In the genomic region with DNA sequence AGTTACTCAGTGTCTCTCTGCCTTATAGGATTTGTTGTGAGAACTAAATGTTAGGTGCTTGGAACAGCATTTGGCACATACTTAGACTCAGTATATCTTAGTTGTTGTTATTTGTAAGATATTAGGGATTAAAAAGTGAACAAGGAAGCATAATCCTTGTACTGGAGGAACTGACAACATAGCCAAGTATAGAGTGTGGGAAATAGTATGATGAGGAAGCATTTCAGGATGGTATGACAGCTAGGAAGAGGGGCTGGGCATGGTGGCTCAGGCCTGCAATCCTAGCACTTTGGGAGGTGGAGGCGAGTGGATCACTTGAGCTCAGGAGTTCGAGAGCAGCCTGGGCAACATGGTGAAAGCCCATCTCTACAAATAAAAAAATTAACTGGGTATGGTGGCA, we compare ENCODE assay signal across 26 cellular contexts. TPM values are rescaled to one million over a fixed set of nuclear protein-coding genes. Genes with fewer than 3 reads are reported as not detected.
DNase-seq lines count a peak whose midpoint lies in the region; ATAC-seq, FAIRE-seq and TF ChIP-seq lines count a peak whose summit lies in the region.
"Had no signal": no experiment of that assay in that cellular context is flagged by ENCODE, and none has a peak within 500 bp of the region (broad histone marks: within the 10 kb centered on the region; RNA-seq: fewer than 3 reads in every experiment).

No MANE protein-coding gene starts in this region.

- no peak for FAIRE-seq in kidney (lab: Jason Lieb, UNC)
- FAIRE-seq: A204.1, frontal cortex had no signal

- TF ChIP-seq CTCF in left ventricle myocardium inferior (IDR thresholded peaks at IDR 0.05; ENCODE audit: borderline replicate concordance) (no peak), heart left ventricle (IDR thresholded peaks at IDR 0.05) (no peak), kidney (IDR thresholded peaks at IDR 0.05; ENCODE audit: borderline replicate concordance, extremely low read depth, insufficient read depth) (no peak), stomach (IDR thresholded peaks at IDR 0.05) (no peak)

- peaks cover 8% of the 10 kb centered on the region for H3K27me3 ChIP-seq in left ventricle myocardium inferior (ENCODE audit: low read depth)
- H3K27me3 ChIP-seq in heart left ventricle = no peaks in the 10 kb centered on the region
- H3K27me3 ChIP-seq in stomach = no peaks in the 10 kb centered on the region
- H3K27me3 ChIP-seq: suprapubic skin, uterus had no signal

- DNase-seq in left ventricle myocardium inferior (no peak), heart left ventricle (no peak), amniotic epithelial cell (ENCODE audit: low read depth) (peak; percentile 53), kidney (no peak), stomach (no peak), T-helper 2 cell (no peak), SKM-1 treated with dmso at 0.1 percent for 144 hours (lab: John Stamatoyannopoulos, UW; ENCODE audit: unreplicated experiment) (no peak)
- DNase-seq: activated CD4-positive, alpha-beta T cell treated with anti-CD3 and anti-CD28 coated beads, Interleukin-2, amount 10 ng/mL, durations not matched to agents 7 days and 5 days; activated naive CD4-positive, alpha-beta T cell treated with anti-CD3 and anti-CD28 coated beads, Interleukin-2, amount 50 U/mL, for 16 hours; aorta; effector memory CD8-positive, alpha-beta T cell; hypothalamus; NCI-H1048; NCI-H1694 treated with DMSO at 0.1 percent for 48 hours; NCI-H524 treated with DMSO at 0.1 percent for 48 hours; NK-92 treated with Interleukin-12 subunit alpha and Interleukin-12 subunit beta, amount 100 ng/mL, for 24 hours; uterus had no signal

- TF ChIP-seq POLR2A in heart left ventricle (IDR thresholded peaks at IDR 0.05) (no peak), stomach (IDR thresholded peaks at IDR 0.05) (no peak)

- no peak for TF ChIP-seq EP300 in stomach (IDR thresholded peaks at IDR 0.05)

- H3K9me3 ChIP-seq in left ventricle myocardium inferior (replicated peaks) = no peaks in the 10 kb centered on the region
- no peaks in the 10 kb centered on the region for H3K9me3 ChIP-seq in heart left ventricle
- H3K9me3 ChIP-seq in kidney (ENCODE audit: control insufficient read depth in 1 of 2, low read length in 2 of 2) = no peaks in the 10 kb centered on the region
- H3K9me3 ChIP-seq in stomach = no peaks in the 10 kb centered on the region
- H3K9me3 ChIP-seq: esophagus muscularis mucosa, HAP-1, suprapubic skin, uterus had no signal

- 90 to 95% (median 93%) methylated on average over 2 of the region's 2 CpGs for WGBS in heart left ventricle, 4 donors
- 76 to 88% (median 85%) methylated on average over 2 of the region's 2 CpGs for WGBS in stomach, 5 donors

- H3K27ac ChIP-seq in left ventricle myocardium inferior (replicated peaks) (peak overlapping the region; percentile 45), heart left ventricle (peak overlapping the region in 6 of 12 donors; percentile 19 to 41 (median 34)), kidney (ENCODE audit: low read depth in 2 of 2, low read length in 2 of 2) (peak overlapping the region; percentile 15 to 26), stomach (peak overlapping the region in 4 of 5 donors; percentile 68 to 85 (median 74))
- H3K27ac ChIP-seq: esophagus muscularis mucosa, suprapubic skin, uterus, VCaP had no signal

- H3K4me3 ChIP-seq in left ventricle myocardium inferior = no peak overlapping the region
- H3K4me3 ChIP-seq in heart left ventricle = no peak overlapping the region
- H3K4me3 ChIP-seq in kidney (ENCODE audit: low read length in 2 of 2) = no peak overlapping the region
- no peak overlapping the region for H3K4me3 ChIP-seq in stomach
- H3K4me3 ChIP-seq: esophagus muscularis mucosa, HAP-1, suprapubic skin, uterus had no signal

- H3K9ac ChIP-seq in kidney (ENCODE audit: low read length in 2 of 2) = no peak overlapping the region

- ATAC-seq in heart left ventricle (no peak), HG03378 (IDR thresholded peaks at IDR 0.05; ENCODE audit: unreplicated experiment) (no peak)
- ATAC-seq: effector memory CD8-positive, alpha-beta T cell had no signal

- H3K4me1 ChIP-seq in left ventricle myocardium inferior = peaks cover 7% of the 10 kb centered on the region
- H3K4me1 ChIP-seq in heart left ventricle = peaks cover 0 to 8% (median 0%) of the 10 kb centered on the region in 12 donors
- H3K4me1 ChIP-seq in kidney (ENCODE audit: control insufficient read depth in 1 of 2, insufficient read depth in 1 of 2, low read depth in 1 of 2, low read length in 2 of 2) = peaks cover 0 to 4% of the 10 kb centered on the region in 2 donors
- H3K4me1 ChIP-seq in stomach = peaks cover 10 to 40% (median 15%) of the 10 kb centered on the region in 4 donors
- H3K4me1 ChIP-seq: esophagus muscularis mucosa, HAP-1, suprapubic skin, uterus had no signal

- intact Hi-C loops in left ventricle myocardium inferior (cut with micrococcal nuclease) = no loop called here
- intact Hi-C loops in heart left ventricle (cut with DNase I) = no loop called here
- intact Hi-C loops in kidney (cut with DNase I) = no loop called here
- intact Hi-C loops in stomach (cut with DNase I; ENCODE audit: low total_unique reads) = no loop called here

- H3K36me3 ChIP-seq in left ventricle myocardium inferior = no peaks in the 10 kb centered on the region
- H3K36me3 ChIP-seq in heart left ventricle = no peaks in the 10 kb centered on the region
- H3K36me3 ChIP-seq in kidney (ENCODE audit: control insufficient read depth in 1 of 2, insufficient read depth in 2 of 2, low read length in 2 of 2) = no peaks in the 10 kb centered on the region
- no peaks in the 10 kb centered on the region for H3K36me3 ChIP-seq in stomach
- H3K36me3 ChIP-seq: esophagus muscularis mucosa, HAP-1, suprapubic skin, uterus had no signal

RNA-seq across cellular contexts. Expression of gene GCNT3, which starts 16.6 kb away (rescaled TPM):
- total RNA-seq in left ventricle myocardium inferior (0.14 TPM), heart left ventricle (under 1 TPM in 2 of 9 donors, not detected in 7; 0.15 to 0.16 TPM), kidney (14.8 TPM), stomach (10 to 100 TPM in 4 of 5 donors, 1 to 10 TPM in 1; 4.8 to 22.0 (median 16.9) TPM)
- polyA plus RNA-seq in heart left ventricle (not detected), kidney (ENCODE audit: insufficient read depth, low read depth, low replicate concordance) (4.5 TPM), stomach (1 to 10 TPM; 4.9 to 8.2 (median 6.1) TPM)
- total RNA-seq: activated CD4-positive, alpha-beta T cell treated with anti-CD3 and anti-CD28 coated beads, Interleukin-2, amount 10 ng/mL, durations not matched to agents 7 days and 5 days; aorta; T-helper 2 cell treated with Interferon-gamma antibody and Interleukin-4, amounts not matched to agents 100 ng/mL and 5 ng/mL, for 36 hours had no signal
- polyA plus RNA-seq: CD14-positive monocyte had no signal
